7 cellular contexts compared by ENCODE assay signal in the genomic region with DNA sequence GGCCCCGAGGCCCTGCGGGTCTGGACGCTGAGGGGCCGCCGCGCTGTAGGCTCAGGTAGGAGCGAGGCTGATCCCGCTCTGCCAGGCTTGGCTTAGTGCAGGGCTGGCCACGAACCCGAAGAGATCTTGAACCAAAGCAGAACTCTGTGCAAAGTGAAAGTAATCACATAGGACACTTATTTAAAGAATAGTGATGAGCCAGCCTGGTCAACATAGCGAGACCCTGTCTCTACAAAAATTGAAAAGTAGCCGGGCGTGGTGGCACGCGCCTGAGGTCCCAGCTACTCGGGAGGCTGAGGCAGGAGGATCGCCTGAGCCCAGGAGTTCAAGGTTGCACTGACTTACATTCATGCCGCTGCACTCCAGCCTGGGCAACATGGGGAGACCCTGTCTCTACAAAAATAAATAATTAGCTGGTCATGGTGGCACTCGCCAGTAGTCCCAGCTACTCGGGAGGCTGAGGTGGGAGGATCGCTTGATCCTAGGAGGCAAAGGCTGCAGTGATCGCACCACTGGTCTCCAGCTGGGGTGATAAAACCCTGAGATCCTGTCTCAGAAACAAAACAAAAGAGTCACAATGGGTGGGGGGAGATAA.
DNase-seq lines count a peak whose midpoint lies in the region; ATAC-seq, FAIRE-seq and TF ChIP-seq lines count a peak whose summit lies in the region.

No MANE protein-coding gene starts in this region.

- H3K27me3 ChIP-seq in OCI-LY1 (ENCODE audit: insufficient read depth, low read length) = no peaks in the 10 kb centered on the region
- no peaks in the 10 kb centered on the region for H3K27me3 ChIP-seq in rectal smooth muscle tissue (ENCODE audit: control insufficient read depth, insufficient read depth, low read length)

- H3K36me3 ChIP-seq in OCI-LY1 (ENCODE audit: insufficient read depth, low read length) (peaks cover 42% of the 10 kb centered on the region), rectal smooth muscle tissue (ENCODE audit: control insufficient read depth, insufficient read depth, low read length) (peaks cover 20% of the 10 kb centered on the region)

- H3K27ac ChIP-seq in OCI-LY1 (ENCODE audit: low read depth, low read length, poor library complexity, severe bottlenecking) (no peak overlapping the region), epithelial cell of prostate (peak overlapping the region; percentile 78), rectal smooth muscle tissue (ENCODE audit: low read depth, low read length) (peak overlapping the region; percentile 63)

- DNase-seq in epithelial cell of prostate (ENCODE audit: low read depth, low spot score) = no peak
- no peak for DNase-seq in RCC 7860 (ENCODE audit: low spot score)

- no peak overlapping the region for H2AFZ ChIP-seq in OCI-LY1 (ENCODE audit: low read length)

- H3K79me2 ChIP-seq in OCI-LY1 (ENCODE audit: insufficient read depth, low read length) = 0 out of 2 replicates have a peak, but pooled peaks cover 5% of the 10 kb centered on the region

- H3F3A ChIP-seq in OCI-LY1 (ENCODE audit: insufficient read depth, low read length) = no peaks in the 10 kb centered on the region

- peak overlapping the region; percentile 91 for H3K4me2 ChIP-seq in OCI-LY1 (ENCODE audit: low read length)

- H3K4me1 ChIP-seq in OCI-LY1 (ENCODE audit: insufficient read depth, low read length, severe bottlenecking) (peaks cover 17% of the 10 kb centered on the region), rectal smooth muscle tissue (ENCODE audit: control insufficient read depth, insufficient read depth, low read length) (peaks cover 8% of the 10 kb centered on the region)

- TF ChIP-seq CTCF in OCI-LY1 (IDR thresholded peaks at IDR 0.05; ENCODE audit: low read length) = no peak

- peak; percentile 28 for ATAC-seq in GM21619 (IDR thresholded peaks at IDR 0.05; ENCODE audit: unreplicated experiment)
- ATAC-seq in HG03442 (IDR thresholded peaks at IDR 0.05; ENCODE audit: unreplicated experiment) = no peak
- ATAC-seq in GM21737 (IDR thresholded peaks at IDR 0.05; ENCODE audit: unreplicated experiment) = no peak

- H3K4me3 ChIP-seq in OCI-LY1 (ENCODE audit: low read depth, low read length, poor library complexity, severe bottlenecking) (peak overlapping the region; percentile 88), rectal smooth muscle tissue (ENCODE audit: low read length) (peak overlapping the region; percentile 78)

- no peak for FAIRE-seq in RCC 7860 (lab: Jason Lieb, UNC)

- no peaks in the 10 kb centered on the region for H3K9me2 ChIP-seq in OCI-LY1 (ENCODE audit: low read depth, low read length)

- peak overlapping the region; percentile 90 for H3K9ac ChIP-seq in OCI-LY1 (ENCODE audit: low read length)
- peak overlapping the region; percentile 26 for H3K9ac ChIP-seq in rectal smooth muscle tissue (ENCODE audit: low read length)

- H4K20me1 ChIP-seq in OCI-LY1 (ENCODE audit: insufficient read depth, low read length) = no peaks in the 10 kb centered on the region

- no peaks in the 10 kb centered on the region for H3K9me3 ChIP-seq in OCI-LY1 (ENCODE audit: low read length)
